ENCODE assay signal across 9 cellular contexts in the genomic region with DNA sequence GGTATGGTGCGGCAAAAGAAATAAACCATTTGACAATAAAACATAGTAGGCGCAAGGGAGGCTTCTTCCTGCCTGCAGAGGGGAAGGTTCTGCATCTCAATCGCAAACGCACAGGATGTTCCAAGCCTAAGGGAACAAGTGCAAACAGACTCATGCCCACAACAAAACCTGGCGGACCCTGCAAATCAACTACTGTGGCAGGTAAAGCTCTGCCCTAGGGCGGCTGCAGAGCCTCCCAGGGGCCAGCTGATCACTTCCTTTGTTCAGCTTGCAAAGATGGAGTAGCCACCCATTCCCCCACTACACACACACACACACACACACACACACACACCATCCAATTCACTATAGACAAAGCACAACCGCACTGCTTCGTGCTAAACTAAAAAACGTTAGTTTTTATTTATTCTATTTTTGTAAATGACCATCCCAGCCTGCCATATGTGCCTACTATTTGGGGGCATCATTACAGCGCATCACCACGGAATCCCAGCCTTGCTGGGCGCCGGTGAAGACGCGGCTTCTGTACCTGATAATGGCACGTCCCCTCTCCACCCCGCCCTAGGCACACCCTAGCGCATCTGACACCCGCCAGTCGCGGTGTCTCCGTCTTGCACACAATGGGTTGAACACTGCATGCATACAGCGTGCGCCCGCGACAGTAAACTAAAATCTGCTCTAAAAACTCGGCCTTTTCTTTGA.
DNase-seq lines count a peak whose midpoint lies in the region; ATAC-seq and TF ChIP-seq lines count a peak whose summit lies in the region.
"Had no signal": no experiment of that assay in that cellular context is flagged by ENCODE, and none has a peak within 500 bp of the region (broad histone marks: within the 10 kb centered on the region; RNA-seq: fewer than 3 reads in every experiment).

No MANE protein-coding gene starts in this region.

- no peaks in the 10 kb centered on the region for H3K79me2 ChIP-seq in ACC112 (ENCODE audit: control insufficient read depth, insufficient read depth, low read length, unreplicated experiment)

- no peaks in the 10 kb centered on the region for H3K9me3 ChIP-seq in mucosa of stomach (ENCODE audit: control insufficient read depth, low read length)

- H3K27me3 ChIP-seq in ACC112 (ENCODE audit: insufficient read depth, low read length): no peaks in the 10 kb centered on the region; the same call in 1 of the 2 replicates
- peaks cover 43% of the 10 kb centered on the region for H3K27me3 ChIP-seq in mucosa of stomach (ENCODE audit: control insufficient read depth, insufficient read depth, low read length)

- peak overlapping the region; percentile 88 for H3K4me3 ChIP-seq in ACC112 (ENCODE audit: low read depth, low read length)
- H3K4me3 ChIP-seq in HFF-Myc (replicated peaks; ENCODE audit: low read depth, low read length): peak overlapping the region; percentile 71
- H3K4me3 ChIP-seq in cardiac fibroblast (replicated peaks in 1 of 2; ENCODE audit: low read depth in 2 of 2, low read length in 2 of 2): peak overlapping the region; percentile 76 to 78
- H3K4me3 ChIP-seq in mucosa of stomach (ENCODE audit: low read length): peak overlapping the region; percentile 6
- H3K4me3 ChIP-seq: GM12878 had no signal

- no peak overlapping the region for H2AFZ ChIP-seq in ACC112 (ENCODE audit: low read length, unreplicated experiment)

- H3K9ac ChIP-seq in mucosa of stomach (ENCODE audit: low read length): peak overlapping the region; percentile 64

- no peak for TF ChIP-seq CTCF in HFF-Myc (IDR thresholded peaks at IDR 0.05; ENCODE audit: low read depth, low read length, missing control alignments)
- no peak for TF ChIP-seq CTCF in cardiac fibroblast (IDR thresholded peaks at IDR 0.05; ENCODE audit: low read depth, low read length)

- no peak for DNase-seq in HFF-Myc (ENCODE audit: extremely low read depth, low read depth)
- DNase-seq in cardiac fibroblast (ENCODE audit: low read depth in 2 of 2): no peak
- DNase-seq in HCEC 1CT: no peak
- DNase-seq in AG08395 (ENCODE audit: low spot score): no peak
- DNase-seq in AML-193 (lab: John Stamatoyannopoulos, UW): no peak

- H3K27ac ChIP-seq in ACC112 (ENCODE audit: low read depth, low read length): no peak overlapping the region

- H3K4me1 ChIP-seq in ACC112 (ENCODE audit: control insufficient read depth, insufficient read depth, low read length, unreplicated experiment): no peaks in the 10 kb centered on the region
- H3K4me1 ChIP-seq in mucosa of stomach (ENCODE audit: control insufficient read depth, insufficient read depth, low read length): peaks cover 15% of the 10 kb centered on the region

- H3K36me3 ChIP-seq in ACC112 (ENCODE audit: insufficient read depth, low read length) (no peaks in the 10 kb centered on the region), mucosa of stomach (ENCODE audit: control insufficient read depth, insufficient read depth, low read length) (no peaks in the 10 kb centered on the region)

- ATAC-seq in HG02571 (IDR thresholded peaks at IDR 0.05; ENCODE audit: unreplicated experiment): no peak

Comparison
In these comparisons a context has a peak if more than half of its experiments do, and no peak if none do; other contexts are left out.
1. H3K4me3 ChIP-seq: peak in every context shown above with its lines; median percentile 88 in ACC112; 77 in cardiac fibroblast; 71 in HFF-Myc; 6 in mucosa of stomach.